In the genomic region with DNA sequence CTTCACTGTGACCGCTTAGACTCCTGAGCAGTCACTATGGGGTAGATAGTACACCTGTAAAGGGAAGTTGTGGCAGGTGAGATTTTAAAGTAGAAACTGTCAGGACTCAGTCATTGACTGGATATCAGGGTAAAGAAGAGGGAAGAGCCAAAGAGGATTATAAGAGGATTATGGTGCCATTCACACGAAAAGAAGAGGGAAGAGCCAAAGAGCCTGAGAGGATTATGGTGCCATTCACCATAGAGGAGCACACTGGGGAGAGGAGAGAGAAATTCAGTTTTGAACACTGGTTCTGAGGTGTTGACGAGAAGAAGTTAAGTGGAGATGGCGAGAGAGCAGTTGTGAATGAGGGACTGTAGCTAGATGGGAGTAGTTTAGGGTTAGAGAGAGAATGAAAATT, we compare ENCODE assay signal across 36 cellular contexts. TPM values are rescaled to one million over a fixed set of nuclear protein-coding genes. Genes with fewer than 3 reads are reported as not detected.
"Had no signal": no experiment of that assay in that cellular context is flagged by ENCODE, and none has a peak within 500 bp of the region (broad histone marks: within the 10 kb centered on the region; RNA-seq: fewer than 3 reads in every experiment).

No MANE protein-coding gene starts in this region.

- H3K27me3 Mint-ChIP-seq: activated CD4-positive, alpha-beta memory T cell treated with anti-CD3 and anti-CD28 coated beads, Interleukin-2, amount 10 ng/mL, durations not matched to agents 7 days and 5 days; activated CD8-positive, alpha-beta memory T cell treated with anti-CD3 and anti-CD28 coated beads, Interleukin-2, amount 10 ng/mL, durations not matched to agents 7 days and 5 days; activated naive CD4-positive, alpha-beta T cell treated with anti-CD3 and anti-CD28 coated beads, Interleukin-2, amount 10 ng/mL, durations not matched to agents 7 days and 5 days; activated naive CD8-positive, alpha-beta T cell; central memory CD8-positive, alpha-beta T cell had no signal

- ATAC-seq: activated CD8-positive, alpha-beta memory T cell treated with anti-CD3 and anti-CD28 coated beads, Interleukin-2, amount 10 ng/mL, durations not matched to agents 7 days and 5 days had no signal

- H3K27me3 ChIP-seq: cardiac muscle cell had no signal

- H3K4me2 ChIP-seq: KMS-11 had no signal

- H3K4me3 ChIP-seq: cardiac muscle cell had no signal

- H3K27ac Mint-ChIP-seq: activated CD4-positive, alpha-beta memory T cell treated with anti-CD3 and anti-CD28 coated beads, Interleukin-2, amount 10 ng/mL, durations not matched to agents 7 days and 5 days; activated CD8-positive, alpha-beta memory T cell treated with anti-CD3 and anti-CD28 coated beads, Interleukin-2, amount 10 ng/mL, durations not matched to agents 7 days and 5 days; activated naive CD4-positive, alpha-beta T cell treated with anti-CD3 and anti-CD28 coated beads, Interleukin-2, amount 10 ng/mL, durations not matched to agents 7 days and 5 days; activated naive CD8-positive, alpha-beta T cell had no signal

- H3K9me3 Mint-ChIP-seq: activated CD4-positive, alpha-beta memory T cell treated with anti-CD3 and anti-CD28 coated beads, Interleukin-2, amount 10 ng/mL, durations not matched to agents 7 days and 5 days; activated naive CD4-positive, alpha-beta T cell treated with anti-CD3 and anti-CD28 coated beads, Interleukin-2, amount 10 ng/mL, durations not matched to agents 7 days and 5 days; central memory CD8-positive, alpha-beta T cell had no signal

- DNase-seq: activated CD4-positive, alpha-beta memory T cell treated with anti-CD3 and anti-CD28 coated beads, Interleukin-2, amount 10 ng/mL, durations not matched to agents 7 days and 5 days; activated CD4-positive, alpha-beta T cell treated with anti-CD3 and anti-CD28 coated beads for 1 hour; activated CD4-positive, alpha-beta T cell treated with anti-CD3 and anti-CD28 coated beads for 48 hours; activated CD4-positive, CD25-positive, alpha-beta regulatory T cell; activated CD8-positive, alpha-beta memory T cell treated with anti-CD3 and anti-CD28 coated beads for 24 hours; activated CD8-positive, alpha-beta memory T cell treated with anti-CD3 and anti-CD28 coated beads, Interleukin-2, amount 10 ng/mL, durations not matched to agents 7 days and 5 days; activated CD8-positive, alpha-beta memory T cell treated with anti-CD3 and anti-CD28 coated beads, Interleukin-2, amount 50 U/mL, for 48 hours; activated effector memory CD4-positive, alpha-beta T cell treated with Interleukin-2 at 50 U/mL for 16 hours; activated naive CD4-positive, alpha-beta T cell treated with anti-CD3 and anti-CD28 coated beads, Interleukin-2, amount 10 ng/mL, durations not matched to agents 7 days and 5 days; activated T-cell treated with anti-CD3 and anti-CD28 coated beads, Interleukin-2, amount 50 U/mL, for 48 hours; amniotic stem cell; aorta; MM.1S; MV-4-11; NCI-H1092; NCI-H146; NCI-H187; NCI-H2029 treated with DMSO at 0.1 percent for 48 hours; NCI-H2107; NCI-H2171; NCI-H510A; NCI-H69; NK-92 treated with Interleukin-12 subunit alpha and Interleukin-12 subunit beta, amount 100 ng/mL, for 24 hours; Right ventricle myocardium superior; SW 1271; T-helper 1 cell; T-helper 2 cell; T-helper 9 cell had no signal

- H3K9ac ChIP-seq: KMS-11 had no signal

- H3K27ac ChIP-seq: cardiac muscle cell, KMS-11, VCaP had no signal

- H3K4me1 Mint-ChIP-seq: activated CD4-positive, alpha-beta memory T cell treated with anti-CD3 and anti-CD28 coated beads, Interleukin-2, amount 10 ng/mL, durations not matched to agents 7 days and 5 days; activated CD8-positive, alpha-beta memory T cell treated with anti-CD3 and anti-CD28 coated beads, Interleukin-2, amount 10 ng/mL, durations not matched to agents 7 days and 5 days; activated naive CD4-positive, alpha-beta T cell treated with anti-CD3 and anti-CD28 coated beads, Interleukin-2, amount 10 ng/mL, durations not matched to agents 7 days and 5 days; central memory CD8-positive, alpha-beta T cell had no signal

- H3K4me3 Mint-ChIP-seq: activated CD4-positive, alpha-beta memory T cell treated with anti-CD3 and anti-CD28 coated beads, Interleukin-2, amount 10 ng/mL, durations not matched to agents 7 days and 5 days; activated CD8-positive, alpha-beta memory T cell treated with anti-CD3 and anti-CD28 coated beads, Interleukin-2, amount 10 ng/mL, durations not matched to agents 7 days and 5 days; activated naive CD4-positive, alpha-beta T cell treated with anti-CD3 and anti-CD28 coated beads, Interleukin-2, amount 10 ng/mL, durations not matched to agents 7 days and 5 days; activated naive CD8-positive, alpha-beta T cell; central memory CD8-positive, alpha-beta T cell had no signal

RNA-seq across cellular contexts. Expression of a gene that starts 16.9 kb away (rescaled TPM):
- total RNA-seq: activated CD4-positive, alpha-beta memory T cell treated with anti-CD3 and anti-CD28 coated beads, Interleukin-2, amount 10 ng/mL, durations not matched to agents 7 days and 5 days; activated CD8-positive, alpha-beta memory T cell treated with anti-CD3 and anti-CD28 coated beads, Interleukin-2, amount 10 ng/mL, durations not matched to agents 7 days and 5 days; aorta; cardiac muscle cell; chondrocyte; LHCN-M2; OCI-LY7; Right ventricle myocardium superior had no signal
